3 cellular contexts compared by ENCODE assay signal in genomic region chr10:37344413-37344812, GRCh38.
"Had no signal": no experiment of that assay in that cellular context is flagged by ENCODE, and none has a peak within 500 bp of the region (broad histone marks: within the 10 kb centered on the region; RNA-seq: fewer than 3 reads in every experiment).

No MANE protein-coding gene starts in this region.

- ATAC-seq: GM12878 had no signal

- H3K4me3 ChIP-seq: GM12878 had no signal

- DNase-seq: GDM1, GF-D8 had no signal
